ENCODE assay signal across 21 cellular contexts in the genomic region with DNA sequence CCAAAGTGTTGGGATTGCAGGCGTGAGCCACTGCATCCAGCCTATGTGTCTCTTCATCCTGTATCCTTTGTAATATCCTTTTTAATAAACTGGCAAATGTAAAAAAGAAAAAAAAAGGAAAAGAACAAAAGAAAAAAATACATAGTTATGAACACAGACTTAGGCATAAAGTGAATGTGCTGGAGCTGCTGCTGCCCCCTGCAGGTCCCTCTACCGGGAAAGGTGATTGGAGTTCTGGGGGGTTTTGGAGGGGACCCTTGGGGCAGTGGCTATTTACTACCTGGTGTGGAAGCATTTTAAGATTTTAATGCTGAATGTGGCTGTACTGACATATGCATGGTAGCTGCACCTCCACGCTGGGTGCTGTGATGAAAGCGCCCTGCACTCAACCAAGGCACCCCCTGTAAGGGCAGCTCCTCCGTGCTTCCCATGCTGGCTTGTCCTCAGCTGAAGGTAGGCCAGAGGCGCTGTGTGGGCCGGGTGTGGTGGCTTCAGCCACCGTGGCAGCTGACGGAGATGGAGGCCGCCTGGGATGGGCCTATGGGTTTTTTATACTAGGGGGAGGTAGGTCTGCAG. TPM values are rescaled to one million over a fixed set of nuclear protein-coding genes. Genes with fewer than 3 reads are reported as not detected.
DNase-seq lines count a peak whose midpoint lies in the region; TF ChIP-seq lines count a peak whose summit lies in the region.
"Had no signal": no experiment of that assay in that cellular context is flagged by ENCODE, and none has a peak within 500 bp of the region (broad histone marks: within the 10 kb centered on the region; RNA-seq: fewer than 3 reads in every experiment).

No MANE protein-coding gene starts in this region.

- H3K79me2 ChIP-seq in MM.1S (ENCODE audit: low read length) = no peaks in the 10 kb centered on the region
- H3K79me2 ChIP-seq: parathyroid adenoma had no signal

- no peak overlapping the region for H3K4me2 ChIP-seq in MM.1S (ENCODE audit: low read depth, low read length)

- H3K9ac ChIP-seq in MM.1S (ENCODE audit: low read length) = no peak overlapping the region
- H3K9ac ChIP-seq: parathyroid adenoma had no signal

- no peak overlapping the region for H3K27ac ChIP-seq in MM.1S (ENCODE audit: low read length)
- H3K27ac ChIP-seq: breast epithelium, left lung, parathyroid adenoma, spleen had no signal

- H2AFZ ChIP-seq in MM.1S (ENCODE audit: low read length) = no peak overlapping the region
- H2AFZ ChIP-seq: parathyroid adenoma had no signal

- 0 out of 2 replicates have a peak, but pooled peaks cover 2% of the 10 kb centered on the region for H3K27me3 ChIP-seq in GM06990 (replicated peaks; ENCODE audit: control insufficient read depth, insufficient read depth, low read length)
- H3K27me3 ChIP-seq in MM.1S (replicated peaks; ENCODE audit: insufficient read depth, low read length) = no peaks in the 10 kb centered on the region
- H3K27me3 ChIP-seq: breast epithelium, left lung, tibial nerve had no signal

- intact Hi-C loops in activated CD4-positive, alpha-beta memory T cell treated with anti-CD3 and anti-CD28 coated beads for 36 hours (cut with micrococcal nuclease) = no loop called here

- H3K27ac Mint-ChIP-seq in osteocyte (ENCODE audit: unreplicated experiment) = no peak overlapping the region
- no peak overlapping the region for H3K27ac Mint-ChIP-seq in activated naive CD4-positive, alpha-beta T cell treated with anti-CD3 and anti-CD28 coated beads, Interleukin-2, amount 10 ng/mL, durations not matched to agents 7 days and 5 days
- H3K27ac Mint-ChIP-seq in activated CD4-positive, alpha-beta memory T cell treated with anti-CD3 and anti-CD28 coated beads for 36 hours = no peak overlapping the region
- H3K27ac Mint-ChIP-seq: activated CD4-positive, alpha-beta T cell treated with anti-CD3 and anti-CD28 coated beads, Interleukin-2, amount 10 ng/mL, durations not matched to agents 7 days and 5 days; activated naive CD8-positive, alpha-beta T cell; activated T-cell treated with anti-CD3 and anti-CD28 coated beads, Interleukin-2, amount 50 U/mL, for 24 hours; CD4-positive, CD25-positive, alpha-beta regulatory T cell; stimulated activated effector memory CD8-positive, alpha-beta T cell treated with anti-CD3 and anti-CD28 coated beads, Interleukin-12 subunit alpha, Interleukin-12 subunit beta, amount 100 ng/mL, for 72 hours had no signal

- H3K4me1 ChIP-seq in MM.1S (ENCODE audit: low read length) = no peaks in the 10 kb centered on the region
- H3K4me1 ChIP-seq: breast epithelium, left lung, parathyroid adenoma, spleen had no signal

- no peak for DNase-seq in GM06990 (ENCODE audit: extremely low read depth, insufficient read length)
- DNase-seq in MM.1S = no peak
- peak; percentile 29 for DNase-seq in ecto neural progenitor cell (ENCODE audit: low spot score)
- DNase-seq in osteocyte (ENCODE audit: extremely low spot score, unreplicated experiment) = peak; percentile 80
- DNase-seq in superior temporal gyrus (ENCODE audit: extremely low spot score) = no peak
- DNase-seq in activated naive CD4-positive, alpha-beta T cell treated with anti-CD3 and anti-CD28 coated beads, Interleukin-2, amount 10 ng/mL, durations not matched to agents 7 days and 5 days = no peak
- DNase-seq in NCI-H2029 treated with DMSO at 0.1 percent for 48 hours (lab: John Stamatoyannopoulos, UW) = no peak
- DNase-seq in activated CD4-positive, alpha-beta memory T cell treated with anti-CD3 and anti-CD28 coated beads for 36 hours = no peak
- DNase-seq: activated CD4-positive, alpha-beta T cell treated with anti-CD3 and anti-CD28 coated beads, Interleukin-2, amount 10 ng/mL, durations not matched to agents 7 days and 5 days; activated T-cell treated with anti-CD3 and anti-CD28 coated beads, Interleukin-2, amount 50 U/mL, for 24 hours; CD4-positive, CD25-positive, alpha-beta regulatory T cell; DMS79; left lung; NCI-H146; NCI-H345; spleen had no signal

- no peaks in the 10 kb centered on the region for H3K9me2 ChIP-seq in MM.1S (replicated peaks; ENCODE audit: insufficient read depth, low read length)

- H3K36me3 ChIP-seq in GM06990 (ENCODE audit: control insufficient read depth, insufficient read depth, low read length) (no peaks in the 10 kb centered on the region), MM.1S (replicated peaks; ENCODE audit: insufficient read depth, low read length) (no peaks in the 10 kb centered on the region)
- H3K36me3 ChIP-seq: breast epithelium, left lung, spleen, tibial nerve had no signal

- CTCF ChIA-PET in activated naive CD4-positive, alpha-beta T cell treated with anti-CD3 and anti-CD28 coated beads, Interleukin-2, amount 10 ng/mL, durations not matched to agents 7 days and 5 days (lab: Charles Lee) = interaction anchor here (0.6 to 1.3 kb wide), 2 partner anchors 23 to 1181 kb away, joined by 3 read pairs; no protein-coding TSS in a partner anchor
- CTCF ChIA-PET in activated CD4-positive, alpha-beta memory T cell treated with anti-CD3 and anti-CD28 coated beads for 36 hours (lab: Charles Lee) = interaction anchor here (0.6 to 2.1 kb wide), 5 partner anchors 24 to 180 kb away, joined by 3 to 6 read pairs (median 3); no protein-coding TSS in a partner anchor

- H3F3A ChIP-seq in MM.1S (ENCODE audit: insufficient read depth, low read length) = no peaks in the 10 kb centered on the region

- no peaks in the 10 kb centered on the region for H4K20me1 ChIP-seq in MM.1S (ENCODE audit: insufficient read depth, low read length)

- H3K4me3 ChIP-seq in GM06990 (replicated peaks; ENCODE audit: low read depth, low read length) (no peak overlapping the region), MM.1S (ENCODE audit: low read length) (no peak overlapping the region)
- H3K4me3 ChIP-seq: breast epithelium, left lung, spleen, tibial nerve had no signal

- POLR2A ChIA-PET in activated CD4-positive, alpha-beta memory T cell treated with anti-CD3 and anti-CD28 coated beads for 36 hours (lab: Charles Lee) = interaction anchor here (0.6 kb wide), 1 partner anchor 200 kb away, joined by 3 read pairs; no protein-coding TSS in a partner anchor

- H3K4me1 Mint-ChIP-seq in osteocyte (ENCODE audit: unreplicated experiment) = no peaks in the 10 kb centered on the region
- H3K4me1 Mint-ChIP-seq in activated naive CD4-positive, alpha-beta T cell treated with anti-CD3 and anti-CD28 coated beads, Interleukin-2, amount 10 ng/mL, durations not matched to agents 7 days and 5 days = no peaks in the 10 kb centered on the region
- peaks cover 2% of the 10 kb centered on the region for H3K4me1 Mint-ChIP-seq in activated CD4-positive, alpha-beta memory T cell treated with anti-CD3 and anti-CD28 coated beads for 36 hours (ENCODE audit: low read depth)
- H3K4me1 Mint-ChIP-seq: CD4-positive, CD25-positive, alpha-beta regulatory T cell had no signal

- no peaks in the 10 kb centered on the region for H3K9me3 Mint-ChIP-seq in osteocyte (ENCODE audit: unreplicated experiment)
- no peaks in the 10 kb centered on the region for H3K9me3 Mint-ChIP-seq in activated naive CD4-positive, alpha-beta T cell treated with anti-CD3 and anti-CD28 coated beads, Interleukin-2, amount 10 ng/mL, durations not matched to agents 7 days and 5 days
- H3K9me3 Mint-ChIP-seq in activated CD4-positive, alpha-beta memory T cell treated with anti-CD3 and anti-CD28 coated beads for 36 hours = no peaks in the 10 kb centered on the region
- H3K9me3 Mint-ChIP-seq: activated CD4-positive, alpha-beta T cell treated with anti-CD3 and anti-CD28 coated beads, Interleukin-2, amount 10 ng/mL, durations not matched to agents 7 days and 5 days; activated T-cell treated with anti-CD3 and anti-CD28 coated beads, Interleukin-2, amount 50 U/mL, for 24 hours; stimulated activated effector memory CD8-positive, alpha-beta T cell treated with anti-CD3 and anti-CD28 coated beads, Interleukin-12 subunit alpha, Interleukin-12 subunit beta, amount 100 ng/mL, for 72 hours had no signal

- no peaks in the 10 kb centered on the region for H3K36me3 Mint-ChIP-seq in osteocyte (ENCODE audit: unreplicated experiment)
- no peaks in the 10 kb centered on the region for H3K36me3 Mint-ChIP-seq in activated naive CD4-positive, alpha-beta T cell treated with anti-CD3 and anti-CD28 coated beads, Interleukin-2, amount 10 ng/mL, durations not matched to agents 7 days and 5 days
- no peaks in the 10 kb centered on the region for H3K36me3 Mint-ChIP-seq in activated CD4-positive, alpha-beta memory T cell treated with anti-CD3 and anti-CD28 coated beads for 36 hours
- H3K36me3 Mint-ChIP-seq: activated naive CD8-positive, alpha-beta T cell; CD4-positive, CD25-positive, alpha-beta regulatory T cell; stimulated activated effector memory CD8-positive, alpha-beta T cell treated with anti-CD3 and anti-CD28 coated beads, Interleukin-12 subunit alpha, Interleukin-12 subunit beta, amount 100 ng/mL, for 72 hours had no signal

- H3K9me3 ChIP-seq in MM.1S (replicated peaks; ENCODE audit: insufficient read depth, low read length) = no peaks in the 10 kb centered on the region
- H3K9me3 ChIP-seq: breast epithelium, left lung, spleen, tibial nerve had no signal

- H3K4me3 Mint-ChIP-seq in osteocyte (ENCODE audit: unreplicated experiment) = no peak overlapping the region
- no peak overlapping the region for H3K4me3 Mint-ChIP-seq in activated naive CD4-positive, alpha-beta T cell treated with anti-CD3 and anti-CD28 coated beads, Interleukin-2, amount 10 ng/mL, durations not matched to agents 7 days and 5 days
- H3K4me3 Mint-ChIP-seq in activated CD4-positive, alpha-beta memory T cell treated with anti-CD3 and anti-CD28 coated beads for 36 hours = no peak overlapping the region
- H3K4me3 Mint-ChIP-seq: activated CD4-positive, alpha-beta T cell treated with anti-CD3 and anti-CD28 coated beads, Interleukin-2, amount 10 ng/mL, durations not matched to agents 7 days and 5 days; activated naive CD8-positive, alpha-beta T cell; activated T-cell treated with anti-CD3 and anti-CD28 coated beads, Interleukin-2, amount 50 U/mL, for 24 hours; CD4-positive, CD25-positive, alpha-beta regulatory T cell; stimulated activated effector memory CD8-positive, alpha-beta T cell treated with anti-CD3 and anti-CD28 coated beads, Interleukin-12 subunit alpha, Interleukin-12 subunit beta, amount 100 ng/mL, for 72 hours had no signal

- H3K27me3 Mint-ChIP-seq in osteocyte (ENCODE audit: unreplicated experiment) = peaks cover 62% of the 10 kb centered on the region
- H3K27me3 Mint-ChIP-seq in activated naive CD4-positive, alpha-beta T cell treated with anti-CD3 and anti-CD28 coated beads, Interleukin-2, amount 10 ng/mL, durations not matched to agents 7 days and 5 days = peaks cover 7% of the 10 kb centered on the region
- peaks cover 1% of the 10 kb centered on the region for H3K27me3 Mint-ChIP-seq in activated CD4-positive, alpha-beta memory T cell treated with anti-CD3 and anti-CD28 coated beads for 36 hours
- H3K27me3 Mint-ChIP-seq: activated CD4-positive, alpha-beta T cell treated with anti-CD3 and anti-CD28 coated beads, Interleukin-2, amount 10 ng/mL, durations not matched to agents 7 days and 5 days; activated naive CD8-positive, alpha-beta T cell; activated T-cell treated with anti-CD3 and anti-CD28 coated beads, Interleukin-2, amount 50 U/mL, for 24 hours had no signal

- TF ChIP-seq CTCF in GM06990 (IDR thresholded peaks at IDR 0.05; ENCODE audit: insufficient read depth, low read length, poor library complexity, severe bottlenecking) (peak; percentile 37), MM.1S (IDR thresholded peaks at IDR 0.05; ENCODE audit: low read length) (peak; percentile 8; the same call in 1 of the 2 replicates), osteocyte (IDR thresholded peaks at IDR 0.05) (peak; percentile 20)

RNA-seq across cellular contexts. Expression of gene RPLP1, which starts 49.9 kb away (rescaled TPM):
- total RNA-seq in osteocyte = 1,498 and 1,580 TPM in 2 replicates
- 1,000 to 10,000 TPM; 2,547 to 2,620 TPM for total RNA-seq in activated CD4-positive, alpha-beta memory T cell treated with anti-CD3 and anti-CD28 coated beads for 36 hours

Comparison
In these comparisons a context has a peak if more than half of its experiments do, and no peak if none do; other contexts are left out.
1. DNase-seq: peak in ecto neural progenitor cell (single experiment) and osteocyte (single experiment); none in GM06990 (single experiment), MM.1S (single experiment), superior temporal gyrus (single experiment), activated naive CD4-positive, alpha-beta T cell treated with anti-CD3 and anti-CD28 coated beads, Interleukin-2, amount 10 ng/mL, durations not matched to agents 7 days and 5 days (single experiment), NCI-H2029 treated with DMSO at 0.1 percent for 48 hours (single experiment) and activated CD4-positive, alpha-beta memory T cell treated with anti-CD3 and anti-CD28 coated beads for 36 hours (single experiment).
2. Peak in every context shown above with its lines, with median percentiles within 50 percentile points of each other: CTCF ChIP-seq.